In genomic region chr7:91383186-91383585, GRCh38 we compare ENCODE assay signal across 27 cellular contexts.
DNase-seq lines count a peak whose midpoint lies in the region; FAIRE-seq and TF ChIP-seq lines count a peak whose summit lies in the region.
"Had no signal": no experiment of that assay in that cellular context is flagged by ENCODE, and none has a peak within 500 bp of the region (broad histone marks: within the 10 kb centered on the region; RNA-seq: fewer than 3 reads in every experiment).

No MANE protein-coding gene starts in this region.

- H3K36me3 Mint-ChIP-seq in chondrocyte (ENCODE audit: low read depth) (no peaks in the 10 kb centered on the region), nephron (ENCODE audit: low read depth) (no peaks in the 10 kb centered on the region)
- H3K36me3 Mint-ChIP-seq: activated naive CD8-positive, alpha-beta T cell treated with anti-CD3 and anti-CD28 coated beads for 36 hours; CD8-positive, alpha-beta T cell; immature natural killer cell had no signal

- peak; percentile 21 for DNase-seq in AG10803 (ENCODE audit: low read depth)
- peak; percentile 4 for DNase-seq in MG63
- no peak for DNase-seq in chondrocyte (ENCODE audit: low spot score)
- DNase-seq in NCI-H69 (lab: John Stamatoyannopoulos, UW): no peak
- DNase-seq in H54 (ENCODE audit: insufficient read length, low spot score): no peak
- no peak for DNase-seq in tibial artery
- DNase-seq in NCI-H2081 treated with DMSO at 0.1 percent for 48 hours (lab: John Stamatoyannopoulos, UW): no peak
- DNase-seq: activated CD4-positive, alpha-beta T cell treated with anti-CD3 and anti-CD28 coated beads, Interleukin-2, amount 50 U/mL, for 1 hour; activated CD8-positive, alpha-beta memory T cell treated with anti-CD3 and anti-CD28 coated beads, Interleukin-2, amount 50 U/mL, for 4 hours; activated naive CD8-positive, alpha-beta T cell treated with anti-CD3 and anti-CD28 coated beads for 36 hours; CD8-positive, alpha-beta T cell; immature natural killer cell; mucosa of descending colon; NCI-H1105; NCI-H510A; stimulated activated CD4-positive, alpha-beta T cell treated with anti-CD3 and anti-CD28 coated beads, Interleukin-1b, Interleukin-23, amount 100 ng/mL, for 48 hours had no signal

- H3K9me3 ChIP-seq in MG63: no peaks in the 10 kb centered on the region
- no peaks in the 10 kb centered on the region for H3K9me3 ChIP-seq in tibial artery
- H3K9me3 ChIP-seq: mucosa of descending colon, prostate gland, SJSA1, thoracic aorta had no signal

- no peaks in the 10 kb centered on the region for H3K9me3 Mint-ChIP-seq in chondrocyte (ENCODE audit: low read depth)
- no peaks in the 10 kb centered on the region for H3K9me3 Mint-ChIP-seq in nephron
- H3K9me3 Mint-ChIP-seq: activated naive CD8-positive, alpha-beta T cell treated with anti-CD3 and anti-CD28 coated beads for 36 hours; activated T-helper 2 cell treated with anti-CD3 and anti-CD28 coated beads, Interferon-gamma antibody, Interleukin-2, Interleukin-4, amounts not matched to agents 10 μg/mL and 5 μg/mL and 100 μg/mL, durations not matched to agents 14 hours and 24 hours and 36 hours; GM23338 had no signal

- intact Hi-C loops in tibial artery (cut with DNase I; ENCODE audit: low total_unique reads): no loop called here

- no peaks in the 10 kb centered on the region for H3K27me3 Mint-ChIP-seq in chondrocyte (ENCODE audit: low read depth)
- H3K27me3 Mint-ChIP-seq in nephron (ENCODE audit: low read depth): no peaks in the 10 kb centered on the region
- H3K27me3 Mint-ChIP-seq: activated naive CD8-positive, alpha-beta T cell treated with anti-CD3 and anti-CD28 coated beads for 36 hours had no signal

- H3K4me3 Mint-ChIP-seq in chondrocyte (ENCODE audit: unreplicated experiment): no peak overlapping the region
- H3K4me3 Mint-ChIP-seq in nephron: no peak overlapping the region
- H3K4me3 Mint-ChIP-seq: activated naive CD8-positive, alpha-beta T cell treated with anti-CD3 and anti-CD28 coated beads for 36 hours; CD8-positive, alpha-beta T cell; GM23338; immature natural killer cell; neural crest cell; T-helper 1 cell treated with Interleukin-12 subunit alpha and Interleukin-12 subunit beta and Interleukin-4 antibody, amounts not matched to agents 30 μg/mL and 1 μg/mL, for 36 hours had no signal

- TF ChIP-seq CTCF in AG10803 (conservative IDR thresholded peaks at IDR 0.05; ENCODE audit: low read length): no peak
- no peak for TF ChIP-seq CTCF in chondrocyte (IDR thresholded peaks at IDR 0.05)
- no peak for TF ChIP-seq CTCF in nephron (IDR thresholded peaks at IDR 0.05; ENCODE audit: unreplicated experiment in 3 of 3)
- no peak for TF ChIP-seq CTCF in tibial artery (IDR thresholded peaks at IDR 0.05)

- no peak for TF ChIP-seq POLR2A in H54 (IDR thresholded peaks at IDR 0.05; ENCODE audit: low read depth, low read length)

- H3K4me3 ChIP-seq in AG10803 (ENCODE audit: low read length) (no peak overlapping the region), MG63 (no peak overlapping the region), tibial artery (no peak overlapping the region)
- H3K4me3 ChIP-seq: GM23338, mucosa of descending colon, prostate gland, SJSA1, thoracic aorta had no signal

- H3K4me1 Mint-ChIP-seq in chondrocyte (ENCODE audit: low read depth): peaks cover 25% of the 10 kb centered on the region
- peaks cover 40% of the 10 kb centered on the region for H3K4me1 Mint-ChIP-seq in nephron
- H3K4me1 Mint-ChIP-seq: activated naive CD8-positive, alpha-beta T cell treated with anti-CD3 and anti-CD28 coated beads for 36 hours; GM23338; immature natural killer cell; neural crest cell had no signal

- H3K4me1 ChIP-seq in tibial artery: no peaks in the 10 kb centered on the region
- H3K4me1 ChIP-seq: prostate gland, SJSA1 had no signal

- H3K36me3 ChIP-seq in MG63 (no peaks in the 10 kb centered on the region), tibial artery (no peaks in the 10 kb centered on the region)
- H3K36me3 ChIP-seq: prostate gland, SJSA1, thoracic aorta had no signal

- peak overlapping the region; percentile 18 for H3K27ac Mint-ChIP-seq in chondrocyte (ENCODE audit: unreplicated experiment)
- peak overlapping the region; percentile 35 to 70 (median 43) for H3K27ac Mint-ChIP-seq in nephron
- H3K27ac Mint-ChIP-seq: activated naive CD8-positive, alpha-beta T cell treated with anti-CD3 and anti-CD28 coated beads for 36 hours; activated T-helper 2 cell treated with anti-CD3 and anti-CD28 coated beads, Interferon-gamma antibody, Interleukin-2, Interleukin-4, amounts not matched to agents 10 μg/mL and 5 μg/mL and 100 μg/mL, durations not matched to agents 14 hours and 24 hours and 36 hours; CD8-positive, alpha-beta T cell; GM23338; immature natural killer cell; T-helper 1 cell treated with Interleukin-12 subunit alpha and Interleukin-12 subunit beta and Interleukin-4 antibody, amounts not matched to agents 30 μg/mL and 1 μg/mL, for 36 hours had no signal

- H3K27me3 ChIP-seq in MG63: no peaks in the 10 kb centered on the region
- H3K27me3 ChIP-seq in tibial artery: no peaks in the 10 kb centered on the region
- H3K27me3 ChIP-seq: SJSA1 had no signal

- no peak for FAIRE-seq in H54 (lab: Jason Lieb, UNC)
- FAIRE-seq: bronchial epithelial cell, HepG2, RCC 7860 had no signal

- no peak overlapping the region for H3K27ac ChIP-seq in tibial artery
- H3K27ac ChIP-seq: prostate gland, SJSA1, thoracic aorta had no signal

Comparison
In these comparisons a context has a peak if more than half of its experiments do, and no peak if none do; other contexts are left out.
1. DNase-seq: peak in AG10803 (single experiment) and MG63 (single experiment); none in chondrocyte (single experiment), NCI-H69 (single experiment), H54 (single experiment), tibial artery (0 of 2) and NCI-H2081 treated with DMSO at 0.1 percent for 48 hours (single experiment).